In genomic region chr20:63103402-63104311, GRCh38 we compare ENCODE assay signal across 11 cellular contexts.
DNase-seq lines count a peak whose midpoint lies in the region; TF ChIP-seq lines count a peak whose summit lies in the region.
"Had no signal": no experiment of that assay in that cellular context is flagged by ENCODE, and none has a peak within 500 bp of the region (broad histone marks: within the 10 kb centered on the region; RNA-seq: fewer than 3 reads in every experiment).

No MANE protein-coding gene starts in this region.

- H3K27me3 ChIP-seq in BE2C (peaks cover 35% of the 10 kb centered on the region), fibroblast of lung (ENCODE audit: control insufficient read depth, insufficient read depth, low read length) (no peaks in the 10 kb centered on the region)

- H3K79me2 ChIP-seq in fibroblast of lung (ENCODE audit: control insufficient read depth, insufficient read depth, low read length) = no peaks in the 10 kb centered on the region

- H3K9me3 ChIP-seq in BE2C (0 out of 2 replicates have a peak, but pooled peaks cover 3% of the 10 kb centered on the region), fibroblast of lung (ENCODE audit: control insufficient read depth, insufficient read depth, low read depth, low read length) (no peaks in the 10 kb centered on the region)

- no peak overlapping the region for H3K4me2 ChIP-seq in fibroblast of lung (ENCODE audit: extremely low read depth, insufficient read depth, low read length)

- H3K4me3 ChIP-seq in BE2C (ENCODE audit: low read depth, low read length) (no peak overlapping the region), NB4 (ENCODE audit: low read depth, low read length) (no peak overlapping the region), fibroblast of lung (replicated peaks in 1 of 4; ENCODE audit: control extremely low read depth in 1 of 4, insufficient read depth in 1 of 4, low read depth in 3 of 4, low read length in 4 of 4) (no peak overlapping the region)

- no peak overlapping the region for H3K27ac ChIP-seq in fibroblast of lung (ENCODE audit: insufficient read depth, low read length)
- H3K27ac ChIP-seq: brain microvascular endothelial cell, thoracic aorta had no signal

- H3K9ac ChIP-seq in fibroblast of lung (ENCODE audit: insufficient read depth, low read length) = no peak overlapping the region

- DNase-seq in 8988T (peak; percentile 75), BE2C (peak; percentile 13), NB4 (ENCODE audit: low read depth) (peak; percentile 20), fibroblast of lung (ENCODE audit: low read depth in 2 of 2) (peak; percentile 6 to 15), NCI-H2196 treated with DMSO at 0.1 percent for 48 hours (lab: John Stamatoyannopoulos, UW; ENCODE audit: unreplicated experiment) (no peak), SK-N-DZ (ENCODE audit: low spot score) (no peak), OCI-M2 (lab: John Stamatoyannopoulos, UW; ENCODE audit: unreplicated experiment) (no peak)
- DNase-seq in stimulated activated CD4-positive, alpha-beta T cell treated with anti-CD3 and anti-CD28 coated beads, Interleukin-12 subunit alpha, Interleukin-12 subunit beta, amount 100 ng/mL, for 4 hours = no peak
- DNase-seq: brain microvascular endothelial cell, NCI-H2029 had no signal

- H3K4me1 ChIP-seq in BE2C = no peaks in the 10 kb centered on the region
- no peaks in the 10 kb centered on the region for H3K4me1 ChIP-seq in fibroblast of lung (ENCODE audit: control insufficient read depth, extremely low read depth, insufficient read depth, low read length)

- H2AFZ ChIP-seq in fibroblast of lung (ENCODE audit: low read length) = no peak overlapping the region

- no peaks in the 10 kb centered on the region for H4K20me1 ChIP-seq in fibroblast of lung (ENCODE audit: control insufficient read depth, extremely low read depth, insufficient read depth, low read length)

- no peaks in the 10 kb centered on the region for H3K36me3 ChIP-seq in BE2C
- H3K36me3 ChIP-seq in fibroblast of lung (ENCODE audit: control insufficient read depth, insufficient read depth, low read length) = no peaks in the 10 kb centered on the region
- H3K36me3 ChIP-seq: brain microvascular endothelial cell, thoracic aorta had no signal

- no peak for TF ChIP-seq CTCF in BE2C (IDR thresholded peaks at IDR 0.05; ENCODE audit: low read depth, low read length)
- TF ChIP-seq CTCF in NB4 (IDR thresholded peaks at IDR 0.05; ENCODE audit: low read depth, low read length) = no peak
- no peak for TF ChIP-seq CTCF in fibroblast of lung (conservative IDR thresholded peaks at IDR 0.05 in 1 of 2, IDR thresholded peaks at IDR 0.05 in 1 of 2; ENCODE audit: low read depth in 1 of 2, low read length in 2 of 2)

- no peak for TF ChIP-seq POLR2A in NB4 (IDR thresholded peaks at IDR 0.05; ENCODE audit: extremely low read depth, insufficient read length)

Comparison
In these comparisons a context has a peak if more than half of its experiments do, and no peak if none do; other contexts are left out.
1. DNase-seq: peak in 8988T (single experiment), BE2C (single experiment), NB4 (single experiment) and fibroblast of lung (2 of 2); none in stimulated activated CD4-positive, alpha-beta T cell treated with anti-CD3 and anti-CD28 coated beads, Interleukin-12 subunit alpha, Interleukin-12 subunit beta, amount 100 ng/mL, for 4 hours (single experiment), NCI-H2196 treated with DMSO at 0.1 percent for 48 hours (single experiment), SK-N-DZ (single experiment) and OCI-M2 (single experiment).